In the genomic region with DNA sequence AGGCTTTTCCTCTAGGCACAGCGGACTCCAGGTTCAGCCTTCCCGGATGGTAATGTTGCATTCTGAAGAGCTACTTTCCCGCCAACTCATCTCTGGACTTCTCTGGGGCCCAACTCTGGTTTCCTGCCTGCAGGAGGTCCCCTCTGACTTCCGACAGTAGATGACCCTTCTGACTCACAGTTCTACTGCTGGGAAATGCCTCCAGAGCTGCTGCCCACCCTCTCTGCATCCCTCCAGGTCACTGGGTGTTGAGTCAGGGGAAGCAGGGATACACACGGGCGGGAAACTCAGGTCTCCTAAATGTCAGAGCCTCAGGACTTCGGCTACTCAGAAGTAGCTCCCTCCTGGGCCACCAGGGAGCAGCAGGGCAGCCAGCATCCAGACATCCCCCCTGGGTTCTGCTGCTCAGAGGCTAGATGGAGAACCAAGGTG, we compare ENCODE assay signal across 8 cellular contexts. TPM values are rescaled to one million over a fixed set of nuclear protein-coding genes. Genes with fewer than 3 reads are reported as not detected.
DNase-seq lines count a peak whose midpoint lies in the region; ATAC-seq and TF ChIP-seq lines count a peak whose summit lies in the region.

No MANE protein-coding gene starts in this region.

- TF ChIP-seq CTCF in BJ (IDR thresholded peaks at IDR 0.05; ENCODE audit: insufficient read depth, low read depth, low read length) (peak; percentile 27), PC-3 (conservative IDR thresholded peaks at IDR 0.05; ENCODE audit: low read depth, low read length) (peak; percentile 68), foreskin fibroblast (IDR thresholded peaks at IDR 0.05; ENCODE audit: low read depth, low read length) (peak; percentile 28), right atrium auricular region (IDR thresholded peaks at IDR 0.05) (peak in 1 of 2 donors; percentile 13)

- CTCF ChIA-PET in BJ (lab: Yijun Ruan, JAX): interaction anchor here (0.8 to 3.0 kb wide), 8 partner anchors 8 to 26 kb away, joined by 3 to 22 read pairs (median 4); no protein-coding TSS in a partner anchor
- CTCF ChIA-PET in PC-3 (lab: Charles Lee): interaction anchor here (0.5 to 1.0 kb wide), 4 partner anchors 17 to 136 kb away, joined by 3 to 4 read pairs (median 3); no protein-coding TSS in a partner anchor

- H3K9me2 ChIP-seq in PC-3 (replicated peaks; ENCODE audit: low read length): no peaks in the 10 kb centered on the region

- intact Hi-C loops in PC-3 (cut with micrococcal nuclease): no loop called here

- no peaks in the 10 kb centered on the region for H3K36me3 ChIP-seq in BJ (ENCODE audit: control insufficient read depth, insufficient read depth, low read length)
- no peaks in the 10 kb centered on the region for H3K36me3 ChIP-seq in PC-3 (ENCODE audit: low read depth, low read length)
- no peaks in the 10 kb centered on the region for H3K36me3 ChIP-seq in right atrium auricular region

- no peak overlapping the region for H3K9ac ChIP-seq in PC-3 (ENCODE audit: low read length)

- no peaks in the 10 kb centered on the region for H3K79me2 ChIP-seq in PC-3 (ENCODE audit: low read length)

- POLR2A ChIA-PET in BJ (lab: Charles Lee) (no interaction called here), PC-3 (lab: Charles Lee; ENCODE audit: unreplicated experiment) (interaction anchor here (0.5 kb wide), 1 partner anchor 55 kb away, joined by 3 read pairs; no protein-coding TSS in a partner anchor)

- H4K20me1 ChIP-seq in PC-3 (ENCODE audit: low read length): no peaks in the 10 kb centered on the region

- ATAC-seq in GM19395 (IDR thresholded peaks at IDR 0.05; ENCODE audit: unreplicated experiment): peak; percentile 31
- peak; percentile 44; the same call in 1 of the 2 replicates for ATAC-seq in PC-3
- no peak for ATAC-seq in HG02678 (IDR thresholded peaks at IDR 0.05; ENCODE audit: unreplicated experiment)
- ATAC-seq in GM21360 (IDR thresholded peaks at IDR 0.05; ENCODE audit: unreplicated experiment): no peak

- H3K4me3 ChIP-seq in BJ (ENCODE audit: low read depth, low read length): no peak overlapping the region
- H3K4me3 ChIP-seq in PC-3 (ENCODE audit: low read length): no peak overlapping the region
- no peak overlapping the region for H3K4me3 ChIP-seq in foreskin fibroblast (ENCODE audit: low read depth in 1 of 2, low read length in 2 of 2)
- H3K4me3 ChIP-seq in right atrium auricular region: no peak overlapping the region

- BruUV-seq in PC-3 (replicated peaks; lab: Mats Ljungman, UMichigan): no TSS peak

- DNase-seq in BJ (ENCODE audit: low read depth) (no peak), PC-3 (peak; percentile 47), foreskin fibroblast (no peak), DMS79 (lab: John Stamatoyannopoulos, UW) (no peak), right atrium auricular region (ENCODE audit: low spot score) (no peak)

- no peaks in the 10 kb centered on the region for H3K4me1 ChIP-seq in PC-3 (ENCODE audit: insufficient read depth, low read length)
- H3K4me1 ChIP-seq in right atrium auricular region: peaks cover 4 to 51% of the 10 kb centered on the region in 2 donors

- no peak overlapping the region for H2AFZ ChIP-seq in PC-3 (ENCODE audit: low read length)

- H3K9me3 ChIP-seq in PC-3 (ENCODE audit: low read length) (no peaks in the 10 kb centered on the region), right atrium auricular region (no peaks in the 10 kb centered on the region)

- H3K27ac ChIP-seq in PC-3 (ENCODE audit: low read length): no peak overlapping the region
- no peak overlapping the region for H3K27ac ChIP-seq in right atrium auricular region

- H3F3A ChIP-seq in PC-3 (ENCODE audit: low read length, unreplicated experiment): no peaks in the 10 kb centered on the region

- H3K27me3 ChIP-seq in BJ (ENCODE audit: control insufficient read depth, insufficient read depth, low read length) (peaks cover 19% of the 10 kb centered on the region), PC-3 (ENCODE audit: low read length) (peaks cover 76% of the 10 kb centered on the region), right atrium auricular region (no peaks in the 10 kb centered on the region)

- H3K4me2 ChIP-seq in PC-3 (ENCODE audit: low read length): no peak overlapping the region

RNA-seq across cellular contexts. Expression of a gene that starts 2.1 kb away (rescaled TPM):
- 0.05 and 0.10 TPM in 2 replicates for polyA plus RNA-seq in BJ (2011; rRNA removed)
- polyA minus RNA-seq in BJ (2011; rRNA and poly(A)+ RNA removed): 0.05 and 0.28 TPM in 2 replicates
- total RNA-seq in PC-3 (2014; rRNA removed) (0.46 and 0.66 TPM in 2 replicates), right atrium auricular region (1 to 10 TPM in 1 of 2 donors, under 1 TPM in 1; 0.48 to 1.5 TPM)

Comparison
In these comparisons a context has a peak if more than half of its experiments do, and no peak if none do; other contexts are left out.
1. ATAC-seq: peak in GM19395 (single experiment) and PC-3 (single experiment); none in HG02678 (single experiment) and GM21360 (single experiment).